In genomic region chr4:70705856-70706461, GRCh38 we compare ENCODE assay signal across 8 cellular contexts. TPM values are rescaled to one million over a fixed set of nuclear protein-coding genes. Genes with fewer than 3 reads are reported as not detected.
DNase-seq lines count a peak whose midpoint lies in the region; ATAC-seq and TF ChIP-seq lines count a peak whose summit lies in the region.

No MANE protein-coding gene starts in this region.

- H3K9me3 Mint-ChIP-seq in HFFc6: no peaks in the 10 kb centered on the region
- H3K9me3 Mint-ChIP-seq in activated naive CD8-positive, alpha-beta T cell treated with anti-CD3 and anti-CD28 coated beads for 36 hours: no peaks in the 10 kb centered on the region
- no peaks in the 10 kb centered on the region for H3K9me3 Mint-ChIP-seq in stimulated activated naive B cell treated with anti-CD40 and anti-IgM and Interleukin-4, amounts not matched to agents 10 μg/mL and 1 μg/mL and 100 μg/mL, for 72 hours

- H3K36me3 ChIP-seq in BLaER1 treated with 17β-estradiol and CSF1 and Interleukin-3, amounts not matched to agents 10 nM and 100 nM: no peaks in the 10 kb centered on the region

- DNase-seq in HFFc6 (peak; percentile 85), NOMO-1 (lab: John Stamatoyannopoulos, UW; ENCODE audit: unreplicated experiment in 2 of 2) (no peak)
- DNase-seq in activated naive CD8-positive, alpha-beta T cell treated with anti-CD3 and anti-CD28 coated beads for 36 hours: no peak
- no peak for DNase-seq in stimulated activated naive B cell treated with anti-CD40 and anti-IgM and Interleukin-4, amounts not matched to agents 10 μg/mL and 1 μg/mL and 100 μg/mL, for 72 hours

- H3K27me3 ChIP-seq in BLaER1 treated with 17β-estradiol and CSF1 and Interleukin-3, amounts not matched to agents 10 nM and 100 nM: no peaks in the 10 kb centered on the region

- no peaks in the 10 kb centered on the region for H3K36me3 Mint-ChIP-seq in HFFc6 (ENCODE audit: low read depth)
- no peaks in the 10 kb centered on the region for H3K36me3 Mint-ChIP-seq in activated naive CD8-positive, alpha-beta T cell treated with anti-CD3 and anti-CD28 coated beads for 36 hours
- H3K36me3 Mint-ChIP-seq in stimulated activated naive B cell treated with anti-CD40 and anti-IgM and Interleukin-4, amounts not matched to agents 10 μg/mL and 1 μg/mL and 100 μg/mL, for 72 hours: peaks cover 4 to 8% of the 10 kb centered on the region in 2 donors

- H3K4me2 ChIP-seq in BLaER1 treated with 17β-estradiol and CSF1 and Interleukin-3, amounts not matched to agents 10 nM and 100 nM: peak overlapping the region; percentile 77 to 97 (median 90)

- peak in 1 of 2 donors; percentile 1 for ATAC-seq in stimulated activated naive B cell treated with anti-CD40 and anti-IgM and Interleukin-4, amounts not matched to agents 10 μg/mL and 1 μg/mL and 100 μg/mL, for 72 hours (replicated peaks)
- ATAC-seq in GM18519 (IDR thresholded peaks at IDR 0.05; ENCODE audit: low FRiP score, unreplicated experiment) (no peak), HG02870 (IDR thresholded peaks at IDR 0.05; ENCODE audit: unreplicated experiment) (no peak)

- peaks cover 0 to 22% (median 0%) of the 10 kb centered on the region in 11 experiments; a peak in 4 of 22 replicates for H4K20me1 ChIP-seq in BLaER1 treated with 17β-estradiol and CSF1 and Interleukin-3, amounts not matched to agents 10 nM and 100 nM

- H3K9me3 ChIP-seq in BLaER1 treated with 17β-estradiol and CSF1 and Interleukin-3, amounts not matched to agents 10 nM and 100 nM (replicated peaks in 1 of 11): no peaks in the 10 kb centered on the region
- no peaks in the 10 kb centered on the region for H3K9me3 ChIP-seq in iPS-18c (ENCODE audit: control insufficient read depth, insufficient read depth, low read length)

- peak overlapping the region; percentile 77 to 98 (median 94) for H3K4me3 ChIP-seq in BLaER1 treated with 17β-estradiol and CSF1 and Interleukin-3, amounts not matched to agents 10 nM and 100 nM
- H3K4me3 ChIP-seq in iPS-18c (ENCODE audit: insufficient read depth, low read depth, low read length): peak overlapping the region; percentile 80

- peak overlapping the region; percentile 88 to 95 (median 91) for H3K9ac ChIP-seq in BLaER1 treated with 17β-estradiol and CSF1 and Interleukin-3, amounts not matched to agents 10 nM and 100 nM

- H3K4me1 Mint-ChIP-seq in HFFc6 (ENCODE audit: low read depth): peaks cover 35% of the 10 kb centered on the region
- peaks cover 30% of the 10 kb centered on the region for H3K4me1 Mint-ChIP-seq in activated naive CD8-positive, alpha-beta T cell treated with anti-CD3 and anti-CD28 coated beads for 36 hours
- peaks cover 23 to 31% of the 10 kb centered on the region in 2 donors for H3K4me1 Mint-ChIP-seq in stimulated activated naive B cell treated with anti-CD40 and anti-IgM and Interleukin-4, amounts not matched to agents 10 μg/mL and 1 μg/mL and 100 μg/mL, for 72 hours

- peak overlapping the region; percentile 96 for H3K27ac Mint-ChIP-seq in HFFc6
- peak overlapping the region; percentile 90 for H3K27ac Mint-ChIP-seq in activated naive CD8-positive, alpha-beta T cell treated with anti-CD3 and anti-CD28 coated beads for 36 hours
- peak overlapping the region; percentile 97 for H3K27ac Mint-ChIP-seq in stimulated activated naive B cell treated with anti-CD40 and anti-IgM and Interleukin-4, amounts not matched to agents 10 μg/mL and 1 μg/mL and 100 μg/mL, for 72 hours

- peak overlapping the region; percentile 98 for H3K4me3 Mint-ChIP-seq in HFFc6
- H3K4me3 Mint-ChIP-seq in activated naive CD8-positive, alpha-beta T cell treated with anti-CD3 and anti-CD28 coated beads for 36 hours: peak overlapping the region; percentile 92
- peak overlapping the region; percentile 87 to 97 for H3K4me3 Mint-ChIP-seq in stimulated activated naive B cell treated with anti-CD40 and anti-IgM and Interleukin-4, amounts not matched to agents 10 μg/mL and 1 μg/mL and 100 μg/mL, for 72 hours

- no peak for TF ChIP-seq CTCF in HFFc6 (IDR thresholded peaks at IDR 0.05)

- H3K4me1 ChIP-seq in BLaER1 treated with 17β-estradiol and CSF1 and Interleukin-3, amounts not matched to agents 10 nM and 100 nM: peaks cover 29 to 61% (median 32%) of the 10 kb centered on the region in 10 experiments

- H3K27ac ChIP-seq in BLaER1 treated with 17β-estradiol and CSF1 and Interleukin-3, amounts not matched to agents 10 nM and 100 nM: peak overlapping the region; percentile 79 to 92 (median 88)

- H3K27me3 Mint-ChIP-seq in HFFc6 (ENCODE audit: insufficient read depth): no peaks in the 10 kb centered on the region
- no peaks in the 10 kb centered on the region for H3K27me3 Mint-ChIP-seq in activated naive CD8-positive, alpha-beta T cell treated with anti-CD3 and anti-CD28 coated beads for 36 hours
- no peaks in the 10 kb centered on the region for H3K27me3 Mint-ChIP-seq in stimulated activated naive B cell treated with anti-CD40 and anti-IgM and Interleukin-4, amounts not matched to agents 10 μg/mL and 1 μg/mL and 100 μg/mL, for 72 hours

RNA-seq across cellular contexts. Expression of gene RUFY3, which starts 15.8 kb away (rescaled TPM):
- 10 to 100 TPM; 35.7 to 44.8 (median 38.4) TPM for total RNA-seq in HFFc6 (2021; fragmentation: NEBNext Ultra II Directional; extraction: Animal tissue kit (Norgen Biotek cat#: 25700))
- 10 to 100 TPM; 10.1 to 11.3 TPM for total RNA-seq in activated naive CD8-positive, alpha-beta T cell treated with anti-CD3 and anti-CD28 coated beads for 36 hours

RNA-seq across cellular contexts. Expression of gene UTP3, which starts 17.6 kb away (rescaled TPM):
- total RNA-seq in HFFc6 (2021; fragmentation: NEBNext Ultra II Directional; extraction: Animal tissue kit (Norgen Biotek cat#: 25700)): 10 to 100 TPM; 38.8 to 48.0 (median 43.1) TPM
- 10 to 100 TPM; 46.9 to 49.7 TPM for total RNA-seq in activated naive CD8-positive, alpha-beta T cell treated with anti-CD3 and anti-CD28 coated beads for 36 hours

RNA-seq across cellular contexts. Expression of gene JCHAIN, which starts 39.7 kb away (rescaled TPM):
- 1 to 10 TPM in 1 of 6 experiments, under 1 TPM in 4, not detected in 1; 0.15 to 1.3 (median 0.46) TPM for total RNA-seq in HFFc6 (2021; fragmentation: NEBNext Ultra II Directional; extraction: Animal tissue kit (Norgen Biotek cat#: 25700))
- total RNA-seq in activated naive CD8-positive, alpha-beta T cell treated with anti-CD3 and anti-CD28 coated beads for 36 hours: not detected
